In the genomic region with DNA sequence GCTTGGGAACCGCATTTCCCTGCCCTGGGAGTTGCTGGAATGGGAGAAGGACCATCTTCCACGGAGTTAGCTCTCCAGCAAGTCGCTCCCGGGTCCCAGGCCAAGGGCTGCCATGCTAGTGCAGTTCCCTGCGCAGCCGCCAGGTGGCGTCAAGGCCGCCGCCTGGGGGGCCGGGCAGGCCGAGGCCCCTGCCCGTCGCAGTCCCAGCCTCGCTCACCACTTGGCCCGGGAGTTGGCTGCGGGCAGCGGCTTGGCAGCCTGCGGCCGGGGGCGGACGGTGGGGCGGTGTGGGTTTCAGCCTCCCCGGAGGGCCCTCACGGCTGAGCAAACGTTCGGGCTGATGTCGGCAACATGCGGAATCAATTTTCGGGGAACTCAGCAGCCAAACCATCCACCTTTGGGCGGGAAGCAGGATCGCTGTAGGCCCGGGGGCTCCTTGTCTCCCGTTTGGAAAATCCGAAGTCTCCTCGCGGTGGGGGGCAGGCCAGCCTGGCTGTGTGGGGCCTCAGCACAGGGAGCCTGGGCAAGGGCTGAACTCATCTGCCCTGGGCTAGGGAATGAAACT, we compare ENCODE assay signal across 8 cellular contexts.
DNase-seq lines count a peak whose midpoint lies in the region; ATAC-seq and TF ChIP-seq lines count a peak whose summit lies in the region.

No MANE protein-coding gene starts in this region.

- H3K79me2 ChIP-seq in hepatocyte, result no peaks in the 10 kb centered on the region

- DNase-seq in EL (peak; percentile 61), H7 (peak; percentile 98), hepatocyte (ENCODE audit: low spot score) (no peak), suprapubic skin (ENCODE audit: low spot score in 2 of 2) (no peak), superior temporal gyrus (ENCODE audit: extremely low spot score) (no peak), NCI-H748 treated with DMSO at 0.1 percent for 48 hours (lab: John Stamatoyannopoulos, UW) (no peak)
- DNase-seq in activated CD4-positive, alpha-beta T cell treated with anti-CD3 and anti-CD28 coated beads, Interleukin-2, amount 50 U/mL, for 48 hours, result peak; percentile 24 to 28

- H3K9me2 ChIP-seq in hepatocyte (replicated peaks; ENCODE audit: insufficient read depth), result no peaks in the 10 kb centered on the region

- H2AFZ ChIP-seq in hepatocyte, result no peak overlapping the region

- WGBS in hepatocyte (ENCODE audit: low lambda C conversion rate, missing lambda C conversion rate), result 49% methylated on average over 30 of the region's 36 CpGs
- 48% methylated on average over 31 of the region's 36 CpGs for WGBS in suprapubic skin

- TF ChIP-seq CTCF in hepatocyte (IDR thresholded peaks at IDR 0.05; ENCODE audit: poor library complexity) (peak; percentile 51), suprapubic skin (IDR thresholded peaks at IDR 0.05) (peak; percentile 17 to 79)

- H4K20me1 ChIP-seq in hepatocyte (ENCODE audit: insufficient read depth, poor library complexity, severe bottlenecking), result no peaks in the 10 kb centered on the region

- no peak for TF ChIP-seq POLR2A in suprapubic skin (IDR thresholded peaks at IDR 0.05)

- H3K4me1 ChIP-seq in hepatocyte (ENCODE audit: insufficient read depth) (no peaks in the 10 kb centered on the region), suprapubic skin (peaks cover 13% of the 10 kb centered on the region)

- H3K9me3 ChIP-seq in hepatocyte (ENCODE audit: low read depth), result no peaks in the 10 kb centered on the region
- no peaks in the 10 kb centered on the region for H3K9me3 ChIP-seq in suprapubic skin

- H3K4me2 ChIP-seq in hepatocyte, result no peak overlapping the region

- no peak overlapping the region for H3K4me3 ChIP-seq in H7 (ENCODE audit: insufficient read depth, low read depth, low read length)
- H3K4me3 ChIP-seq in hepatocyte, result no peak overlapping the region
- no peak overlapping the region for H3K4me3 ChIP-seq in suprapubic skin

- ATAC-seq in GM21447 (IDR thresholded peaks at IDR 0.05; ENCODE audit: unreplicated experiment), result no peak

- H3K27ac ChIP-seq in hepatocyte (no peak overlapping the region), suprapubic skin (no peak overlapping the region)

- H3K36me3 ChIP-seq in H7 (replicated peaks; ENCODE audit: control insufficient read depth, insufficient read depth, low read length) (no peaks in the 10 kb centered on the region), hepatocyte (replicated peaks; ENCODE audit: insufficient read depth, low read depth) (no peaks in the 10 kb centered on the region), suprapubic skin (no peaks in the 10 kb centered on the region)

- H3K27me3 ChIP-seq in H7 (ENCODE audit: control insufficient read depth, insufficient read depth, low read length) (peaks cover 5% of the 10 kb centered on the region; the same call in 1 of the 2 replicates), hepatocyte (no peaks in the 10 kb centered on the region), suprapubic skin (peaks cover 2% of the 10 kb centered on the region)

- TF ChIP-seq EP300 in suprapubic skin (IDR thresholded peaks at IDR 0.05), result no peak

Comparison
In these comparisons a context has a peak if more than half of its experiments do, and no peak if none do; other contexts are left out.
1. DNase-seq: peak in EL (single experiment), H7 (single experiment) and activated CD4-positive, alpha-beta T cell treated with anti-CD3 and anti-CD28 coated beads, Interleukin-2, amount 50 U/mL, for 48 hours (2 of 2); none in hepatocyte (single experiment), suprapubic skin (0 of 2), superior temporal gyrus (single experiment) and NCI-H748 treated with DMSO at 0.1 percent for 48 hours (single experiment).